In genomic region chrX:70168238-70169188, GRCh38 we compare ENCODE assay signal across 9 cellular contexts. TPM values are rescaled to one million over a fixed set of nuclear protein-coding genes. Genes with fewer than 3 reads are reported as not detected.
DNase-seq lines count a peak whose midpoint lies in the region; ATAC-seq, FAIRE-seq and TF ChIP-seq lines count a peak whose summit lies in the region.
"Had no signal": no experiment of that assay in that cellular context is flagged by ENCODE, and none has a peak within 500 bp of the region (broad histone marks: within the 10 kb centered on the region; RNA-seq: fewer than 3 reads in every experiment).

No MANE protein-coding gene starts in this region.

- H3K36me3 Mint-ChIP-seq in neural progenitor cell, result peaks cover 9% of the 10 kb centered on the region
- H3K36me3 Mint-ChIP-seq in activated CD4-positive, alpha-beta memory T cell treated with anti-CD3 and anti-CD28 coated beads for 36 hours, result peaks cover 2% of the 10 kb centered on the region

- H2AFZ ChIP-seq in endothelial cell of umbilical vein (ENCODE audit: low read depth, low read length) (peak overlapping the region; percentile 9), neural progenitor cell (replicated peaks) (peak overlapping the region; percentile 14)

- no peaks in the 10 kb centered on the region for H3K79me2 ChIP-seq in endothelial cell of umbilical vein (ENCODE audit: control insufficient read depth, insufficient read depth, low read length)
- no peaks in the 10 kb centered on the region for H3K79me2 ChIP-seq in neural progenitor cell (ENCODE audit: low read depth)

- H4K20me1 ChIP-seq in endothelial cell of umbilical vein (replicated peaks; ENCODE audit: control insufficient read depth, extremely low read depth, insufficient read depth, low read length) (no peaks in the 10 kb centered on the region), neural progenitor cell (ENCODE audit: low read depth) (no peaks in the 10 kb centered on the region)

- H3K9ac ChIP-seq in endothelial cell of umbilical vein (replicated peaks; ENCODE audit: extremely low read depth, insufficient read depth, low read length), result no peak overlapping the region
- H3K9ac ChIP-seq in neural progenitor cell, result no peak overlapping the region

- H3K27me3 ChIP-seq in endothelial cell of umbilical vein (ENCODE audit: control insufficient read depth in 2 of 2, insufficient read depth in 2 of 2, low read length in 2 of 2), result no peaks in the 10 kb centered on the region
- H3K27me3 ChIP-seq in neural progenitor cell, result no peaks in the 10 kb centered on the region
- H3K27me3 ChIP-seq in tibial nerve, result peaks cover 0 to 3% of the 10 kb centered on the region in 2 donors

- DNase-seq in D721Med (ENCODE audit: insufficient read length, low spot score) (no peak), NCI-H82 (lab: John Stamatoyannopoulos, UW) (peak; percentile 81), endothelial cell of umbilical vein (ENCODE audit: low read depth, low spot score) (peak; percentile 34), neural progenitor cell (ENCODE audit: low spot score) (peak; percentile 26), tibial nerve (ENCODE audit: low spot score in 2 of 2) (no peak), NCI-H1092 treated with DMSO at 0.1 percent for 48 hours (lab: John Stamatoyannopoulos, UW) (no peak)
- no peak for DNase-seq in activated CD4-positive, alpha-beta memory T cell treated with anti-CD3 and anti-CD28 coated beads for 36 hours

- no TSS peak for BruUV-seq in endothelial cell of umbilical vein (replicated peaks; lab: Mats Ljungman, UMichigan)

- POLR2A ChIA-PET in endothelial cell of umbilical vein (lab: Charles Lee), result interaction anchor here (1.8 kb wide), 1 partner anchor 35 kb away, joined by 4 read pairs; the partner anchor contains the start of gene IGBP1
- POLR2A ChIA-PET in activated CD4-positive, alpha-beta memory T cell treated with anti-CD3 and anti-CD28 coated beads for 36 hours (lab: Charles Lee), result no interaction called here

- no peak for ATAC-seq in GM18517 (IDR thresholded peaks at IDR 0.05; ENCODE audit: unreplicated experiment)

- TF ChIP-seq CTCF in D721Med (IDR thresholded peaks at IDR 0.05; ENCODE audit: insufficient read depth, missing control alignments), result no peak
- no peak for TF ChIP-seq CTCF in endothelial cell of umbilical vein (IDR thresholded peaks at IDR 0.05; ENCODE audit: extremely low read depth in 1 of 2, insufficient read depth in 1 of 2, low read depth in 1 of 2, low read length in 2 of 2)
- TF ChIP-seq CTCF in neural progenitor cell (IDR thresholded peaks at IDR 0.05), result no peak
- no peak for TF ChIP-seq CTCF in tibial nerve (IDR thresholded peaks at IDR 0.05)

- H3K4me1 Mint-ChIP-seq in neural progenitor cell, result peaks cover 30% of the 10 kb centered on the region
- H3K4me1 Mint-ChIP-seq in activated CD4-positive, alpha-beta memory T cell treated with anti-CD3 and anti-CD28 coated beads for 36 hours (ENCODE audit: low read depth), result peaks cover 7% of the 10 kb centered on the region

- intact Hi-C loops in endothelial cell of umbilical vein (cut with micrococcal nuclease), result no loop called here
- intact Hi-C loops in activated CD4-positive, alpha-beta memory T cell treated with anti-CD3 and anti-CD28 coated beads for 36 hours (cut with micrococcal nuclease), result no loop called here

- TF ChIP-seq EP300 in tibial nerve (IDR thresholded peaks at IDR 0.05), result no peak

- H3K4me1 ChIP-seq in endothelial cell of umbilical vein (ENCODE audit: control insufficient read depth, extremely low read depth, insufficient read depth, low read length) (peaks cover 30% of the 10 kb centered on the region), neural progenitor cell (peaks cover 37% of the 10 kb centered on the region), tibial nerve (no peaks in the 10 kb centered on the region)

- H3K4me2 ChIP-seq in endothelial cell of umbilical vein (ENCODE audit: insufficient read depth, low read length) (peak overlapping the region; percentile 38), neural progenitor cell (peak overlapping the region; percentile 58)

- H3K9me3 ChIP-seq in endothelial cell of umbilical vein (replicated peaks; ENCODE audit: control insufficient read depth, insufficient read depth, low read length) (no peaks in the 10 kb centered on the region), neural progenitor cell (ENCODE audit: low read depth) (no peaks in the 10 kb centered on the region), tibial nerve (no peaks in the 10 kb centered on the region)

- dilution Hi-C loops in endothelial cell of umbilical vein (cut with MboI; ENCODE audit: extremely low pct_ligation_motif_present, low sequenced_read_pairs), result no loop called here

- H3F3A ChIP-seq in neural progenitor cell (ENCODE audit: low read depth), result peaks cover 27% of the 10 kb centered on the region

- H3K27ac Mint-ChIP-seq in neural progenitor cell, result peak overlapping the region; percentile 74
- H3K27ac Mint-ChIP-seq in activated CD4-positive, alpha-beta memory T cell treated with anti-CD3 and anti-CD28 coated beads for 36 hours, result no peak overlapping the region

- H3K27me3 Mint-ChIP-seq in neural progenitor cell (ENCODE audit: insufficient read depth, low read depth), result no peaks in the 10 kb centered on the region
- H3K27me3 Mint-ChIP-seq in activated CD4-positive, alpha-beta memory T cell treated with anti-CD3 and anti-CD28 coated beads for 36 hours, result no peaks in the 10 kb centered on the region

- H3K27ac ChIP-seq in endothelial cell of umbilical vein (ENCODE audit: insufficient read depth, low read depth, low read length), result peak overlapping the region; percentile 28
- H3K27ac ChIP-seq in neural progenitor cell, result no peak overlapping the region
- H3K27ac ChIP-seq in tibial nerve, result peak overlapping the region in 1 of 4 donors; percentile 17

- no peak for TF ChIP-seq POLR2A in endothelial cell of umbilical vein (IDR thresholded peaks at IDR 0.05; ENCODE audit: low read depth, low read length)
- TF ChIP-seq POLR2A in tibial nerve (IDR thresholded peaks at IDR 0.05), result no peak

- CTCF ChIA-PET in endothelial cell of umbilical vein (lab: Charles Lee), result interaction anchor here (0.8 to 4.2 kb wide), 6 partner anchors 19 to 265 kb away, joined by 3 to 30 read pairs (median 4); partner anchors contain the start of gene IGBP1
- CTCF ChIA-PET in activated CD4-positive, alpha-beta memory T cell treated with anti-CD3 and anti-CD28 coated beads for 36 hours (lab: Charles Lee), result interaction anchor here (0.7 to 0.8 kb wide), 2 partner anchors 15 to 29 kb away, joined by 3 read pairs; no protein-coding TSS in a partner anchor

- no peaks in the 10 kb centered on the region for H3K9me1 ChIP-seq in endothelial cell of umbilical vein (replicated peaks; ENCODE audit: control insufficient read depth, extremely low read depth, insufficient read depth, low read length)

- peaks cover 4% of the 10 kb centered on the region for H3K9me3 Mint-ChIP-seq in neural progenitor cell
- no peaks in the 10 kb centered on the region for H3K9me3 Mint-ChIP-seq in activated CD4-positive, alpha-beta memory T cell treated with anti-CD3 and anti-CD28 coated beads for 36 hours

- H3K4me3 ChIP-seq in endothelial cell of umbilical vein (replicated peaks in 1 of 3; ENCODE audit: insufficient read depth in 1 of 3, low read depth in 1 of 3, low read length in 3 of 3) (no peak overlapping the region), neural progenitor cell (peak overlapping the region; percentile 13), tibial nerve (peak overlapping the region in 1 of 4 donors; percentile 16)

- 41 to 52% methylated on average over 11 of the region's 11 CpGs for WGBS in tibial nerve, 2 donors

- H3K4me3 Mint-ChIP-seq in neural progenitor cell, result peak overlapping the region; percentile 62
- no peak overlapping the region for H3K4me3 Mint-ChIP-seq in activated CD4-positive, alpha-beta memory T cell treated with anti-CD3 and anti-CD28 coated beads for 36 hours

- peaks cover 0 to 2% of the 10 kb centered on the region in 2 experiments for H3K36me3 ChIP-seq in endothelial cell of umbilical vein (ENCODE audit: control insufficient read depth in 2 of 2, extremely low read depth in 1 of 2, insufficient read depth in 2 of 2, low read length in 2 of 2)
- H3K36me3 ChIP-seq in neural progenitor cell, result no peaks in the 10 kb centered on the region
- peaks cover 0 to 25% (median 0%) of the 10 kb centered on the region in 3 donors for H3K36me3 ChIP-seq in tibial nerve

- peak; percentile 44 for FAIRE-seq in D721Med (lab: Jason Lieb, UNC)
- peak; percentile 80 for FAIRE-seq in endothelial cell of umbilical vein (lab: Jason Lieb, UNC)

TF ChIP-seq in endothelial cell of umbilical vein, 7 proteins besides CTCF, POLR2A, EP300 and RAD21 (continues in another document):
- TF ChIP-seq GATA2 (IDR thresholded peaks at IDR 0.05; ENCODE audit: insufficient read depth, insufficient read length, low read depth, low read length), result no peak
- TF ChIP-seq MAX (IDR thresholded peaks at IDR 0.05; ENCODE audit: insufficient read depth, insufficient read length), result no peak
- no peak for TF ChIP-seq JUN (IDR thresholded peaks at IDR 0.05; ENCODE audit: borderline replicate concordance, insufficient read depth, insufficient read length, low read depth)

RNA-seq across cellular contexts. Expression of gene DGAT2L6, which starts 8.8 kb away (rescaled TPM):
- total RNA-seq in endothelial cell of umbilical vein, result not detected in 2 replicates
- not detected in 2 replicates for polyA plus RNA-seq in endothelial cell of umbilical vein
- polyA plus RNA-seq in endothelial cell of umbilical vein (2011; cell fraction: cytosol; rRNA removed), result not detected in 2 replicates
- not detected in 2 replicates for polyA plus RNA-seq in endothelial cell of umbilical vein (2011; cell fraction: nucleus; rRNA removed)
- polyA plus RNA-seq in endothelial cell of umbilical vein (2012), result not detected in 2 replicates
- polyA minus RNA-seq in endothelial cell of umbilical vein, result not detected in 2 replicates
- not detected for polyA minus RNA-seq in endothelial cell of umbilical vein (2011; cell fraction: cytosol; rRNA and poly(A)+ RNA removed)
- not detected in 2 replicates for polyA minus RNA-seq in endothelial cell of umbilical vein (2011; cell fraction: nucleus; rRNA and poly(A)+ RNA removed)
- total RNA-seq in neural progenitor cell (ENCODE audit: low replicate concordance), result not detected in 2 replicates
- total RNA-seq in tibial nerve, result not detected
- not detected for total RNA-seq in activated CD4-positive, alpha-beta memory T cell treated with anti-CD3 and anti-CD28 coated beads for 36 hours
- total RNA-seq: epithelial cell of proximal tubule had no signal

RNA-seq across cellular contexts. Expression of gene IGBP1, which starts 35.3 kb away (rescaled TPM):
- total RNA-seq in endothelial cell of umbilical vein, result 38.1 and 40.4 TPM in 2 replicates
- 38.4 and 39.5 TPM in 2 replicates for polyA plus RNA-seq in endothelial cell of umbilical vein
- polyA plus RNA-seq in endothelial cell of umbilical vein (2011; cell fraction: cytosol; rRNA removed), result 73.4 and 79.6 TPM in 2 replicates
- 33.1 and 34.8 TPM in 2 replicates for polyA plus RNA-seq in endothelial cell of umbilical vein (2011; cell fraction: nucleus; rRNA removed)
- 48.3 and 55.9 TPM in 2 replicates for polyA plus RNA-seq in endothelial cell of umbilical vein (2012)
- polyA minus RNA-seq in endothelial cell of umbilical vein, result 29.7 and 29.8 TPM in 2 replicates
- 30.3 TPM for polyA minus RNA-seq in endothelial cell of umbilical vein (2011; cell fraction: cytosol; rRNA and poly(A)+ RNA removed)
- polyA minus RNA-seq in endothelial cell of umbilical vein (2011; cell fraction: nucleus; rRNA and poly(A)+ RNA removed), result 12.5 and 13.6 TPM in 2 replicates
- total RNA-seq in neural progenitor cell (ENCODE audit: low replicate concordance), result 54.0 and 56.6 TPM in 2 replicates
- 10 to 100 TPM; 37.5 to 53.3 (median 46.8) TPM for total RNA-seq in tibial nerve
- total RNA-seq in activated CD4-positive, alpha-beta memory T cell treated with anti-CD3 and anti-CD28 coated beads for 36 hours, result 10 to 100 TPM; 50.8 to 51.5 TPM

Comparison
In these comparisons a context has a peak if more than half of its experiments do, and no peak if none do; other contexts are left out.
1. DNase-seq: peak in NCI-H82 (single experiment), endothelial cell of umbilical vein (single experiment) and neural progenitor cell (single experiment); none in D721Med (single experiment), tibial nerve (0 of 2), activated CD4-positive, alpha-beta memory T cell treated with anti-CD3 and anti-CD28 coated beads for 36 hours (single experiment) and NCI-H1092 treated with DMSO at 0.1 percent for 48 hours (single experiment).